ENCODE assay signal across 8 cellular contexts in the genomic region with DNA sequence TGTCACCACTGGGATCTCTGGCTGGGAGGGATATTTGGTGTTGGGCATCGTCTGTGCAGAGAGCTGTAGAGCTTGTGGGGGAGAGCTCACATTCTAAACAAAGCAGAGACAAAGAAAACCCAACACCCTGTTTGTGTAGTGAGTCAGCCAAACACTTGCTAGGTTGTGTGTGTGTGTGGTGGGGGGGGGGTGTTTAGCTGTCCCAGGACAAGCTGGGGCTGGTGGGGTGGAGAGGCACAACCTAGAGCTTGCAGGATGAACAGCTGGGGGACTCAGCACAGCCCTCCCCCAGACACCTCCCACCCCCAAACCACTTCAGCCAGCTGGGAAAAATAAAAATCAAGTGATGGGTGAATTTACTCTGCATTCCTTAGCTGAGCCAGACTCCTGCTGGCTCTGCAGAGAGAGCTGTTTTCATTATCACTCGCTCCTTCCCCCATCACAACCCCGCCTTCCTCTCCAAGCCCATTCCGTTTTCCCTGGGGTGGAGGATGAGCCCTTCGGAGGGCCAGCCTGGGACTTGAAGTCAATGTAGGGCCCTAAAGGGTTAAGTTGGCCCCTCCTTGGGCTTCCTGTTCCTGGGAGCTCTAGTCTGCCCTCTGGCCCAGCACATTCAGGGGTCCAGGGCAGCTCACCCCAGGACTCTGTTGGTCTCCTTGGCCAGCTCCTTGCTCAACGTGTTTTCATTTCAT.
DNase-seq lines count a peak whose midpoint lies in the region; ATAC-seq lines count a peak whose summit lies in the region.

No MANE protein-coding gene starts in this region.

- ATAC-seq in GM18519 (IDR thresholded peaks at IDR 0.05; ENCODE audit: low FRiP score, unreplicated experiment): no peak

- in situ Hi-C loops in ACHN (cut with HindIII; ENCODE audit: low pct_ligation_motif_present, low pct_unique_long_range_greater_than_20kb, low sequenced_read_pairs): no loop called here

- DNase-seq in DMS 273 (lab: John Stamatoyannopoulos, UW; ENCODE audit: unreplicated experiment) (peak; percentile 71), NCI-H69 (lab: John Stamatoyannopoulos, UW) (peak; percentile 38), fibroblast of gingiva (ENCODE audit: low read depth) (peak; percentile 96), non-pigmented ciliary epithelial cell (ENCODE audit: low read depth) (peak; percentile 87), ACHN (no peak), Ammon's horn (ENCODE audit: low spot score) (no peak)
- DNase-seq in activated CD4-positive, alpha-beta T cell treated with anti-CD3 and anti-CD28 coated beads, Interleukin-2, amount 50 U/mL, for 4 hours: no peak

Comparison
In these comparisons a context has a peak if more than half of its experiments do, and no peak if none do; other contexts are left out.
1. DNase-seq: peak in DMS 273 (single experiment), NCI-H69 (single experiment), fibroblast of gingiva (single experiment) and non-pigmented ciliary epithelial cell (single experiment); none in ACHN (single experiment), activated CD4-positive, alpha-beta T cell treated with anti-CD3 and anti-CD28 coated beads, Interleukin-2, amount 50 U/mL, for 4 hours (0 of 2) and Ammon's horn (single experiment).